ENCODE assay signal across 1 cellular context in genomic region chr16:54193013-54193655, GRCh38.
TF ChIP-seq lines count a peak whose summit lies in the region.

No MANE protein-coding gene starts in this region.

TF ChIP-seq in HCT116, 20 proteins besides CTCF, POLR2A, EP300 and RAD21 (continued from another document):
- TF ChIP-seq REST (IDR thresholded peaks at IDR 0.05; ENCODE audit: low read depth) (no peak), ZBTB33 (IDR thresholded peaks at IDR 0.05; ENCODE audit: extremely low read depth, insufficient replicate concordance, low read length) (no peak), SP1 (IDR thresholded peaks at IDR 0.05; ENCODE audit: low read depth) (no peak), JUND (IDR thresholded peaks at IDR 0.05) (no peak), EGR1 (IDR thresholded peaks at IDR 0.05; ENCODE audit: low read depth) (no peak)
